ENCODE assay signal across 8 cellular contexts in genomic region chr13:50079278-50080157, GRCh38.
DNase-seq lines count a peak whose midpoint lies in the region; ATAC-seq, FAIRE-seq and TF ChIP-seq lines count a peak whose summit lies in the region.

No MANE protein-coding gene starts in this region.

- POLR2A ChIA-PET in A673 (lab: Charles Lee; ENCODE audit: low non-redundant PET) = no interaction called here
- POLR2A ChIA-PET in GM12878 (lab: Charles Lee) = interaction anchor here (0.7 to 7.9 kb wide), 5 partner anchors 11 to 814 kb away, joined by 3 to 80 read pairs (median 3); partner anchors contain the start of genes SPRYD7 and TRIM13

- peak overlapping the region; percentile 98 for H3K27ac ChIP-seq in A673 (ENCODE audit: low read depth, low read length, poor library complexity, severe bottlenecking)
- no peak overlapping the region for H3K27ac ChIP-seq in HUES48 (ENCODE audit: low read depth, low read length)
- peak overlapping the region; percentile 82 for H3K27ac ChIP-seq in GM12878 (ENCODE audit: control insufficient read depth, insufficient read depth)
- H3K27ac ChIP-seq in mucosa of rectum (ENCODE audit: low read depth in 2 of 2, low read length in 2 of 2) = peak overlapping the region; percentile 87 to 90

- TF ChIP-seq POLR2A in GM12878 (IDR thresholded peaks at IDR 0.05; ENCODE audit: low read depth, low read length) = no peak

- RAD21 ChIA-PET in GM12878 (lab: Charles Lee; ENCODE audit: unreplicated experiment) = interaction anchor here (0.6 to 13.9 kb wide), 11 partner anchors 9 to 834 kb away, joined by 3 to 175 read pairs (median 4); partner anchors contain the start of genes SPRYD7 and TRIM13

- no peak for TF ChIP-seq RAD21 in GM12878 (IDR thresholded peaks at IDR 0.05; ENCODE audit: insufficient read depth, low read depth, low read length)

- in situ Hi-C loops in GM12878 (cut with MboI) = loop anchor here (5.0 to 10.0 kb wide), 3 partner anchors 725 to 985 kb away; no protein-coding TSS in a partner anchor

- H3K36me3 ChIP-seq in A673 (ENCODE audit: insufficient read depth, low read length, poor library complexity, severe bottlenecking) (peaks cover 7% of the 10 kb centered on the region), HUES48 (ENCODE audit: control insufficient read depth, insufficient read depth, low read length) (no peaks in the 10 kb centered on the region), GM12878 (ENCODE audit: control insufficient read depth in 2 of 2, insufficient read depth in 2 of 2, low read length in 1 of 2) (no peaks in the 10 kb centered on the region), mucosa of rectum (ENCODE audit: control insufficient read depth in 2 of 2, insufficient read depth in 2 of 2, low read length in 2 of 2) (no peaks in the 10 kb centered on the region)

- H3K4me3 ChIP-seq in A673 (ENCODE audit: low read depth, low read length, poor library complexity, severe bottlenecking) (peak overlapping the region; percentile 87), HUES48 (ENCODE audit: low read depth, low read length) (peak overlapping the region; percentile 93), GM12878 (peak overlapping the region; percentile 92), mucosa of rectum (ENCODE audit: low read length in 2 of 2) (peak overlapping the region; percentile 94 to 99)

- BruUV-seq in A673 (replicated peaks; lab: Mats Ljungman, UMichigan) = no TSS peak
- no TSS peak for BruUV-seq in GM12878 (replicated peaks; lab: Mats Ljungman, UMichigan)

- SMC1A ChIA-PET in GM12878 (lab: Charles Lee; ENCODE audit: uncharacterized antibody, unreplicated experiment) = interaction anchor here (0.6 to 7.8 kb wide), 15 partner anchors 9 to 834 kb away, joined by 3 to 59 read pairs (median 4); partner anchors contain the start of gene TRIM13

- intact Hi-C loops in A673 (cut with micrococcal nuclease; ENCODE audit: unreplicated experiment) (loop anchor here (5.0 to 10.0 kb wide), 4 partner anchors 102 to 985 kb away; no protein-coding TSS in a partner anchor), GM12878 (cut with micrococcal nuclease; ENCODE audit: unreplicated experiment) (loop anchor here (5.0 to 10.0 kb wide), 5 partner anchors 142 to 995 kb away; partner anchors contain the start of gene SPRYD7)

- no peak for TF ChIP-seq EP300 in GM12878 (IDR thresholded peaks at IDR 0.05; ENCODE audit: borderline replicate concordance in 1 of 2, control insufficient read depth in 1 of 2, low read depth in 2 of 2, low read length in 2 of 2)

- ATAC-seq in GM12878 (no peak), HG03439 (IDR thresholded peaks at IDR 0.05; ENCODE audit: unreplicated experiment) (no peak), HG03460 (IDR thresholded peaks at IDR 0.05; ENCODE audit: unreplicated experiment) (no peak)

- H3K27me3 ChIP-seq in A673 (replicated peaks; ENCODE audit: insufficient read depth, low read depth, low read length, poor library complexity) (no peaks in the 10 kb centered on the region), HUES48 (ENCODE audit: control insufficient read depth, insufficient read depth, low read length) (peaks cover 20% of the 10 kb centered on the region), GM12878 (replicated peaks in 1 of 2; ENCODE audit: control insufficient read depth in 2 of 2, insufficient read depth in 2 of 2, low read length in 1 of 2) (no peaks in the 10 kb centered on the region), mucosa of rectum (ENCODE audit: control insufficient read depth in 2 of 2, insufficient read depth in 2 of 2, low read length in 2 of 2) (no peaks in the 10 kb centered on the region)

- 5% methylated on average over 17 of the region's 17 CpGs for WGBS in GM12878 (ENCODE audit: insufficient coverage, insufficient replicate concordance, low lambda C conversion rate, missing lambda C conversion rate)

- no peak overlapping the region for H3K9ac ChIP-seq in HUES48 (ENCODE audit: low read depth, low read length)
- peak overlapping the region; percentile 93 for H3K9ac ChIP-seq in GM12878 (ENCODE audit: control insufficient read depth, insufficient read depth, low read length)
- H3K9ac ChIP-seq in mucosa of rectum (ENCODE audit: low read depth in 1 of 2, low read length in 2 of 2) = peak overlapping the region; percentile 89 to 94

- no peak overlapping the region for H2AFZ ChIP-seq in GM12878 (ENCODE audit: control insufficient read depth, low read depth, low read length)

- FAIRE-seq in GM12878 (lab: Jason Lieb, UNC) = no peak

- peaks cover 86% of the 10 kb centered on the region for H3K79me2 ChIP-seq in GM12878 (ENCODE audit: control insufficient read depth, insufficient read depth, low read length)

- CTCF ChIA-PET in A673 (lab: Charles Lee) = interaction anchor here (1.4 kb wide), 1 partner anchor 82 kb away, joined by 5 read pairs; the partner anchor contains the start of gene TRIM13
- CTCF ChIA-PET in GM12878 (lab: Yijun Ruan, JAX) = interaction anchor here (0.7 to 15.3 kb wide), 8 partner anchors 11 to 836 kb away, joined by 3 to 159 read pairs (median 4); partner anchors contain the start of genes SPRYD7 and TRIM13

- no peak for TF ChIP-seq CTCF in A673 (conservative IDR thresholded peaks at IDR 0.05; ENCODE audit: low read depth, low read length)
- TF ChIP-seq CTCF in GM12878 (IDR thresholded peaks at IDR 0.05 in 2 of 3, conservative IDR thresholded peaks at IDR 0.05 in 1 of 3; ENCODE audit: control insufficient read depth in 2 of 3, extremely low read depth in 1 of 3, insufficient read depth in 1 of 3, low read depth in 3 of 3, low read length in 3 of 3) = no peak

- H3K4me2 ChIP-seq in GM12878 (ENCODE audit: control insufficient read depth, insufficient read depth) = peak overlapping the region; percentile 18; the same call in 1 of the 2 replicates

- H3K4me1 ChIP-seq in A673 (ENCODE audit: insufficient read depth, low read length, poor library complexity, severe bottlenecking) (peaks cover 41% of the 10 kb centered on the region), HUES48 (ENCODE audit: control insufficient read depth, insufficient read depth, low read length) (peaks cover 23% of the 10 kb centered on the region), GM12878 (ENCODE audit: control insufficient read depth, insufficient read depth, low read length) (peaks cover 4% of the 10 kb centered on the region; the same call in 1 of the 2 replicates), mucosa of rectum (ENCODE audit: control insufficient read depth in 2 of 2, insufficient read depth in 2 of 2, low read length in 2 of 2) (peaks cover 16 to 20% of the 10 kb centered on the region in 2 donors)

- DNase-seq in A673 (ENCODE audit: low spot score) (no peak), GM12878 (ENCODE audit: low read depth, low spot score) (no peak)
- no peak for DNase-seq in stimulated activated CD4-positive, alpha-beta T cell treated with anti-CD3 and anti-CD28 coated beads, Interleukin-2, amount 100 ng/mL, for 24 hours
- no peak for DNase-seq in stimulated activated CD4-positive, alpha-beta T cell treated with anti-CD3 and anti-CD28 coated beads, Interleukin-15, amount 100 ng/mL, for 24 hours

- H3K9me3 ChIP-seq in A673 (ENCODE audit: low read depth, low read length, poor library complexity, severe bottlenecking) = no peaks in the 10 kb centered on the region
- H3K9me3 ChIP-seq in HUES48 (ENCODE audit: control insufficient read depth, insufficient read depth, low read length) = no peaks in the 10 kb centered on the region
- no peaks in the 10 kb centered on the region for H3K9me3 ChIP-seq in GM12878 (replicated peaks; ENCODE audit: control insufficient read depth, insufficient read depth, low read length)
- H3K9me3 ChIP-seq in mucosa of rectum (ENCODE audit: control insufficient read depth in 2 of 2, low read length in 2 of 2) = no peaks in the 10 kb centered on the region

- no peaks in the 10 kb centered on the region for H4K20me1 ChIP-seq in GM12878 (ENCODE audit: control insufficient read depth, insufficient read depth)

TF ChIP-seq in GM12878, 131 proteins besides CTCF, POLR2A, EP300 and RAD21:
- TF ChIP-seq HDAC6 (IDR thresholded peaks at IDR 0.05; ENCODE audit: unreplicated experiment) = no peak
- TF ChIP-seq SRF (IDR thresholded peaks at IDR 0.05; ENCODE audit: low read depth in 2 of 2, low read length in 2 of 2) = no peak
- no peak for TF ChIP-seq PML (IDR thresholded peaks at IDR 0.05; ENCODE audit: low read length)
- no peak for TF ChIP-seq PAX8 (IDR thresholded peaks at IDR 0.05)
- no peak for TF ChIP-seq LARP7 (IDR thresholded peaks at IDR 0.05)
- no peak for TF ChIP-seq CHD1 (IDR thresholded peaks at IDR 0.05; ENCODE audit: low read depth, low read length)
